8 cellular contexts compared by ENCODE assay signal in the genomic region with DNA sequence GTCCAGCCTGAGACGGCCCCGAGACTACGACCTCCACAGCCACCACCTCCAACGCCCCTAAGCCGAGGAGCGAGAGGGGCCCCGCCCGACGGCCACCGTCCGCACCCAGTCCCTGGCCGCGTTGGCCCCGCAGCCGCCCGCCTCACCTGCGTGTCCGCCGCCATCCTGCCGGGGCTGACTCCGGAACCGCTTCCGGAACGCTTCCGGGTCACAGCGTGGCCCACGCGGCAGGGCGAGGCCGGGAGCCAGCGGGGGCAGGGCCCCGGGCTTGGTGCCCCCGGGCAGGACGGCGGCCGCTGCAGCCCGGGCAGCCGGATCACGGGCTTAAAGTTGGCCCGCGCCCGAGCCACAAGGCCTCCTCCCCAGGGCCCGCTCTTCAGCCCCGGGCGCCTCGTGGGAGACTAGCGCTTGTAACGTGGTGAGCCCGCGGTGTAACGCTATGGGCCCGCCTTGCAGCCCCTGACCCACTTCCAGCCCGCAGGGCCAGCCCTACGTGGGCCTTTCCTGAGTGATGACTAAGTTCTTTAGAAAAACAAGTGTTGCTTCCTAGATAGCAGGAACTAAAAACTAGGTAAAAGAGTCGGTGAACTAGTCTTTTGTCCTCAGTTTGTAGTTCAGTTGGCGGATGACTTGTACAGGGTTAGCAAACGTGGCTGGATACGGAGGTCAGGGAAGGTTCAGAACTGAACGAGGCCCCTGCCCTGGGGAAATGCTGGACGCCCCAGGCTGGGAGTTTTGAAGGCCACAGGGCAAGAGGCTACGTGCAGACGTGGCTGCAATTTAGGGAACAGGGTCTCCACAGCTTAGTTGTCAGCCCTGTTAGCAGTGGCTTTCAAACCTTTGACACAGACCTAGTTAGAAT. TPM values are rescaled to one million over a fixed set of nuclear protein-coding genes. Genes with fewer than 3 reads are reported as not detected.
DNase-seq lines count a peak whose midpoint lies in the region; ATAC-seq and TF ChIP-seq lines count a peak whose summit lies in the region.

A gene with protein sequence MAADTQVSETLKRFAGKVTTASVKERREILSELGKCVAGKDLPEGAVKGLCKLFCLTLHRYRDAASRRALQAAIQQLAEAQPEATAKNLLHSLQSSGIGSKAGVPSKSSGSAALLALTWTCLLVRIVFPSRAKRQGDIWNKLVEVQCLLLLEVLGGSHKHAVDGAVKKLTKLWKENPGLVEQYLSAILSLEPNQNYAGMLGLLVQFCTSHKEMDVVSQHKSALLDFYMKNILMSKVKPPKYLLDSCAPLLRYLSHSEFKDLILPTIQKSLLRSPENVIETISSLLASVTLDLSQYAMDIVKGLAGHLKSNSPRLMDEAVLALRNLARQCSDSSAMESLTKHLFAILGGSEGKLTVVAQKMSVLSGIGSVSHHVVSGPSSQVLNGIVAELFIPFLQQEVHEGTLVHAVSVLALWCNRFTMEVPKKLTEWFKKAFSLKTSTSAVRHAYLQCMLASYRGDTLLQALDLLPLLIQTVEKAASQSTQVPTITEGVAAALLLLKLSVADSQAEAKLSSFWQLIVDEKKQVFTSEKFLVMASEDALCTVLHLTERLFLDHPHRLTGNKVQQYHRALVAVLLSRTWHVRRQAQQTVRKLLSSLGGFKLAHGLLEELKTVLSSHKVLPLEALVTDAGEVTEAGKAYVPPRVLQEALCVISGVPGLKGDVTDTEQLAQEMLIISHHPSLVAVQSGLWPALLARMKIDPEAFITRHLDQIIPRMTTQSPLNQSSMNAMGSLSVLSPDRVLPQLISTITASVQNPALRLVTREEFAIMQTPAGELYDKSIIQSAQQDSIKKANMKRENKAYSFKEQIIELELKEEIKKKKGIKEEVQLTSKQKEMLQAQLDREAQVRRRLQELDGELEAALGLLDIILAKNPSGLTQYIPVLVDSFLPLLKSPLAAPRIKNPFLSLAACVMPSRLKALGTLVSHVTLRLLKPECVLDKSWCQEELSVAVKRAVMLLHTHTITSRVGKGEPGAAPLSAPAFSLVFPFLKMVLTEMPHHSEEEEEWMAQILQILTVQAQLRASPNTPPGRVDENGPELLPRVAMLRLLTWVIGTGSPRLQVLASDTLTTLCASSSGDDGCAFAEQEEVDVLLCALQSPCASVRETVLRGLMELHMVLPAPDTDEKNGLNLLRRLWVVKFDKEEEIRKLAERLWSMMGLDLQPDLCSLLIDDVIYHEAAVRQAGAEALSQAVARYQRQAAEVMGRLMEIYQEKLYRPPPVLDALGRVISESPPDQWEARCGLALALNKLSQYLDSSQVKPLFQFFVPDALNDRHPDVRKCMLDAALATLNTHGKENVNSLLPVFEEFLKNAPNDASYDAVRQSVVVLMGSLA (N-terminal part only) (minus strand): TSS at position 182 of the 862 bp plus-strand sequence. CDS start 18 bp downstream, at position 164.

- H3K4me2 ChIP-seq in osteoblast (ENCODE audit: insufficient read depth, low read length): peak within 1 kb of the TSS; percentile 90

- H4K20me1 ChIP-seq in osteoblast (ENCODE audit: insufficient read depth, low read length): peaks cover 45% of the 10 kb centered on the region

- peak within 1 kb of the TSS; percentile 54 for H2AFZ ChIP-seq in osteoblast (ENCODE audit: low read length)

- H3K27me3 ChIP-seq in osteoblast (ENCODE audit: insufficient read depth, low read length): no peaks in the 10 kb centered on the region

- no peak for TF ChIP-seq CTCF in osteoblast (IDR thresholded peaks at IDR 0.05; ENCODE audit: extremely low read depth, low read depth, low read length)

- H3K4me1 ChIP-seq in osteoblast (ENCODE audit: insufficient read depth, low read length): peaks cover 44% of the 10 kb centered on the region

- H3K27ac ChIP-seq in SK-N-MC: peak within 1 kb of the TSS; percentile 88
- H3K27ac ChIP-seq in osteoblast (ENCODE audit: low read depth, low read length): peak within 1 kb of the TSS; percentile 82
- H3K27ac ChIP-seq in temporal lobe (ENCODE audit: low read depth, low read length): peak within 1 kb of the TSS; percentile 79

- H3K4me3 ChIP-seq in SK-N-MC (peak within 1 kb of the TSS; percentile 96), osteoblast (ENCODE audit: insufficient read depth, low read length) (peak within 1 kb of the TSS; percentile 90)

- H3K36me3 ChIP-seq in SK-N-MC (ENCODE audit: insufficient read depth, low read length) (peaks cover 60% of the 10 kb centered on the region), osteoblast (ENCODE audit: insufficient read depth, low read length) (peaks cover 56% of the 10 kb centered on the region)

- peak within 1 kb of the TSS; percentile 90 for H3K9ac ChIP-seq in SK-N-MC (ENCODE audit: insufficient read length)

- peaks cover 90% of the 10 kb centered on the region for H3K79me2 ChIP-seq in osteoblast (ENCODE audit: insufficient read depth, low read length)

- DNase-seq in Daoy (ENCODE audit: low read depth) (peak; percentile 93), LHCN-M2 (ENCODE audit: low read depth) (peak; percentile 75), SK-N-MC (ENCODE audit: low read depth, low spot score) (no peak), glomerular endothelial cell (ENCODE audit: extremely low read depth, low read depth, low spot score) (peak; percentile 23), osteoblast (ENCODE audit: insufficient read length, low spot score, missing footprints) (peak; percentile 94)
- DNase-seq in activated naive CD4-positive, alpha-beta T cell treated with anti-CD3 and anti-CD28 coated beads, Interleukin-2, amount 50 U/mL, for 16 hours: peak; percentile 90

- ATAC-seq in GM21737 (IDR thresholded peaks at IDR 0.05; ENCODE audit: unreplicated experiment): peak; percentile 81

- H3K9me3 ChIP-seq in SK-N-MC (ENCODE audit: low read depth, low read length) (no peaks in the 10 kb centered on the region), osteoblast (ENCODE audit: low read depth, low read length) (no peaks in the 10 kb centered on the region)

RNA-seq across cellular contexts. Expression of the gene that starts here (rescaled TPM):
- total RNA-seq in Daoy (2014; rRNA removed; shearing (Covaris generic)): 106 and 117 TPM in 2 replicates
- total RNA-seq in LHCN-M2 (2014; rRNA removed) (66.6 and 71.0 TPM in 2 replicates), glomerular endothelial cell (66.9 and 96.0 TPM in 2 replicates), osteoblast (103 and 143 TPM in 2 replicates), temporal lobe (39.1 TPM)
- polyA plus RNA-seq in LHCN-M2 (2012): 36.0 TPM
